In the genomic region with DNA sequence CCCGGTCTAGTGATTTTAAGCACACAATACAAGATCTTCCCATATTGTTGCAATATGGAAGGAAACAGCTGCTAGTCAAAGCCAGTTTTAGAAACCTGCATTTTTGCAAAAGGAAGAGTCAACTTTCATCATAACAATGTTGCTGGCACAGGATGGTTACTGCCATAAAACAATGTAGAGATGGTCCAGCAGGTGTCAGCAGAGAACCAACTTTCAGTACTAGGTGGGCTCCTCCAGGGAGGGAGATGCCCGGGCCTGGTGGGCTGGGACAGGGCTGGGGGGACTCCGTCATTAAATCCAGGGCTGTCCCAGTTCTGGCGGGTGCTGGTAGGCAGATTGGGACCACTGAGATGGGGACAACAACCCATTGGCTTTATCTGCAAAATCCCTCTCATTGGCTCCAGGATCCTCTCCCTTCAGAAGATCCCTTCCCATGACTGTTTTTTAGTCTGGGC, we compare ENCODE assay signal across 9 cellular contexts. TPM values are rescaled to one million over a fixed set of nuclear protein-coding genes. Genes with fewer than 3 reads are reported as not detected.
DNase-seq lines count a peak whose midpoint lies in the region; ATAC-seq and TF ChIP-seq lines count a peak whose summit lies in the region.
"Had no signal": no experiment of that assay in that cellular context is flagged by ENCODE, and none has a peak within 500 bp of the region (broad histone marks: within the 10 kb centered on the region; RNA-seq: fewer than 3 reads in every experiment).

No MANE protein-coding gene starts in this region.

- H3K36me3 ChIP-seq in Peyer's patch = no peaks in the 10 kb centered on the region
- no peaks in the 10 kb centered on the region for H3K36me3 ChIP-seq in esophagus muscularis mucosa
- H3K36me3 ChIP-seq: BLaER1 had no signal

- H3K27ac ChIP-seq in Peyer's patch (no peak overlapping the region), esophagus muscularis mucosa (replicated peaks in 1 of 4) (no peak overlapping the region)
- H3K27ac ChIP-seq: BLaER1 had no signal

- no peaks in the 10 kb centered on the region for H3K36me3 Mint-ChIP-seq in nephron progenitor cell (ENCODE audit: low read depth)

- H3K27me3 ChIP-seq in Peyer's patch = no peaks in the 10 kb centered on the region
- no peaks in the 10 kb centered on the region for H3K27me3 ChIP-seq in esophagus muscularis mucosa

- TF ChIP-seq CTCF in Peyer's patch (IDR thresholded peaks at IDR 0.05) (peak; percentile 47 to 61 (median 56)), esophagus muscularis mucosa (IDR thresholded peaks at IDR 0.05) (peak; percentile 69 to 79 (median 74)), nephron progenitor cell (IDR thresholded peaks at IDR 0.05) (peak; percentile 67)

- no peak overlapping the region for H3K27ac Mint-ChIP-seq in nephron progenitor cell

- H3K4me1 ChIP-seq in Peyer's patch (peaks cover 0 to 8% (median 2%) of the 10 kb centered on the region in 4 donors), esophagus muscularis mucosa (peaks cover 29 to 44% (median 39%) of the 10 kb centered on the region in 4 donors)

- H3K9me3 ChIP-seq in Peyer's patch (no peaks in the 10 kb centered on the region), esophagus muscularis mucosa (no peaks in the 10 kb centered on the region)
- H3K9me3 ChIP-seq: BLaER1 had no signal

- 16% methylated on average over 4 of the region's 4 CpGs for whole genome bisulfite sequencing in esophagus muscularis mucosa

- TF ChIP-seq POLR2A in Peyer's patch (IDR thresholded peaks at IDR 0.05) (no peak), esophagus muscularis mucosa (IDR thresholded peaks at IDR 0.05; ENCODE audit: low read depth) (no peak)

- ATAC-seq in HG03378 (IDR thresholded peaks at IDR 0.05; ENCODE audit: unreplicated experiment) (peak; percentile 48), HG03045 (IDR thresholded peaks at IDR 0.05; ENCODE audit: unreplicated experiment) (no peak), HG03280 (IDR thresholded peaks at IDR 0.05; ENCODE audit: unreplicated experiment) (no peak)

- no peak for TF ChIP-seq EP300 in esophagus muscularis mucosa (IDR thresholded peaks at IDR 0.05)

- no peak overlapping the region for H3K4me3 Mint-ChIP-seq in nephron progenitor cell

- H3K9me3 Mint-ChIP-seq in nephron progenitor cell = no peaks in the 10 kb centered on the region

- H3K4me3 ChIP-seq in Peyer's patch = no peak overlapping the region
- H3K4me3 ChIP-seq in esophagus muscularis mucosa = no peak overlapping the region
- H3K4me3 ChIP-seq: BLaER1 had no signal

- peak; percentile 1 to 67 (median 46) for DNase-seq in NCI-H1417 (lab: John Stamatoyannopoulos, UW)
- DNase-seq in NCI-H1417 treated with DMSO at 0.1 percent for 48 hours (lab: John Stamatoyannopoulos, UW) = no peak
- DNase-seq in Peyer's patch = peak in 2 of 3 donors; percentile 58 to 71
- no peak for DNase-seq in esophagus muscularis mucosa (ENCODE audit: extremely low spot score)
- peak; percentile 70 for DNase-seq in nephron progenitor cell

- H3K4me1 Mint-ChIP-seq in nephron progenitor cell = peaks cover 32% of the 10 kb centered on the region

- intact Hi-C loops in esophagus muscularis mucosa (cut with DNase I) = loop anchor here (5.0 kb wide), 2 partner anchors 328 to 563 kb away; no protein-coding TSS in a partner anchor

- H3K27me3 Mint-ChIP-seq in nephron progenitor cell (ENCODE audit: low read depth, poor library complexity) = peaks cover 65% of the 10 kb centered on the region

RNA-seq across cellular contexts. Expression of gene HLX, which starts 5.0 kb away (rescaled TPM):
- total RNA-seq in Peyer's patch (10 to 100 TPM in 1 of 4 donors, 1 to 10 TPM in 3; 4.0 to 18.2 (median 8.4) TPM), esophagus muscularis mucosa (10 to 100 TPM in 3 of 4 donors, 1 to 10 TPM in 1; 8.7 to 27.3 (median 16.1) TPM)

Comparison
In these comparisons a context has a peak if more than half of its experiments do, and no peak if none do; other contexts are left out.
1. DNase-seq: peak in NCI-H1417 (3 of 3), Peyer's patch (2 of 3) and nephron progenitor cell (single experiment); none in NCI-H1417 treated with DMSO at 0.1 percent for 48 hours (single experiment) and esophagus muscularis mucosa (single experiment).
2. Peak in every context shown above with its lines, with median percentiles within 50 percentile points of each other: CTCF ChIP-seq.